8 cellular contexts compared by ENCODE assay signal in genomic region chr11:134943544-134943943, GRCh38.
"Had no signal": no experiment of that assay in that cellular context is flagged by ENCODE, and none has a peak within 500 bp of the region (broad histone marks: within the 10 kb centered on the region; RNA-seq: fewer than 3 reads in every experiment).

No MANE protein-coding gene starts in this region.

- H3K27ac Mint-ChIP-seq: HFFc6 had no signal

- FAIRE-seq: K562 had no signal

- H2AFZ ChIP-seq: GM23248 had no signal

- H3K4me3 ChIP-seq: GM23248, HAP-1, K562 had no signal

- H3K4me3 Mint-ChIP-seq: HFFc6 had no signal

- DNase-seq: GM23248, H7, HFFc6, IMR-90 had no signal

- H3K9ac ChIP-seq: GM23248 had no signal

- H3K9me3 ChIP-seq: HAP-1 had no signal

- H3K36me3 ChIP-seq: HAP-1 had no signal

- ATAC-seq: HCT116, K562 had no signal

- H3K27ac ChIP-seq: GM23248, HL-60 had no signal
